Comparison of ENCODE assay signal across 11 cellular contexts in genomic region chr20:11271920-11272594, GRCh38.
"Had no signal": no experiment of that assay in that cellular context is flagged by ENCODE, and none has a peak within 500 bp of the region (broad histone marks: within the 10 kb centered on the region; RNA-seq: fewer than 3 reads in every experiment).

No MANE protein-coding gene starts in this region.

- DNase-seq: activated gamma-delta T cell; activated T-cell treated with anti-CD3 and anti-CD28 coated beads, Interleukin-2, amount 50 U/mL, for 48 hours; esophagus squamous epithelium; foreskin fibroblast; left colon; natural killer cell; stimulated activated naive B cell treated with anti-CD40 and anti-IgM and Interleukin-4, amounts not matched to agents 10 μg/mL and 1 μg/mL and 100 μg/mL, for 72 hours had no signal

- H3K4me2 ChIP-seq: smooth muscle cell had no signal

- H3K9me3 ChIP-seq: breast epithelium, esophagus squamous epithelium had no signal

- H3K36me3 ChIP-seq: breast epithelium, esophagus squamous epithelium had no signal

- H3K27ac ChIP-seq: breast epithelium, esophagus squamous epithelium, parathyroid adenoma had no signal

- H3K27me3 ChIP-seq: breast epithelium, esophagus squamous epithelium had no signal

- H3K4me3 ChIP-seq: breast epithelium, esophagus squamous epithelium, smooth muscle cell had no signal

- H3K4me1 ChIP-seq: breast epithelium, parathyroid adenoma had no signal

- H3K79me2 ChIP-seq: parathyroid adenoma had no signal

- ATAC-seq: activated CD4-positive, CD25-positive, alpha-beta regulatory T cell treated with anti-CD3 and anti-CD28 coated beads, Interleukin-2, amount 50 U/mL, for 24 hours; left colon; natural killer cell; stimulated activated naive B cell treated with anti-CD40 and anti-IgM and Interleukin-4, amounts not matched to agents 10 μg/mL and 1 μg/mL and 100 μg/mL, for 72 hours had no signal

- H2AFZ ChIP-seq: parathyroid adenoma had no signal

- H3K9ac ChIP-seq: parathyroid adenoma had no signal
